In genomic region chr2:29117636-29118303, GRCh38 we compare ENCODE assay signal across 10 cellular contexts. TPM values are rescaled to one million over a fixed set of nuclear protein-coding genes. Genes with fewer than 3 reads are reported as not detected.
A peak's percentile ranks its signal among the peaks of the same experiment; 100 is the strongest.
DNase-seq lines count a peak whose midpoint lies in the region; ATAC-seq, FAIRE-seq and TF ChIP-seq lines count a peak whose summit lies in the region.
"Had no signal": no experiment of that assay in that cellular context is flagged by ENCODE, and none has a peak within 500 bp of the region (broad histone marks: within the 10 kb centered on the region; RNA-seq: fewer than 3 reads in every experiment).

No MANE protein-coding gene starts in this region.

- H3K27me3 ChIP-seq in right atrium auricular region (no peaks in the 10 kb centered on the region), heart right ventricle (peaks cover 0 to 8% (median 0%) of the 10 kb centered on the region in 7 donors), adipocyte (replicated peaks; ENCODE audit: control insufficient read depth, insufficient read depth, low read length) (no peaks in the 10 kb centered on the region), upper lobe of right lung (no peaks in the 10 kb centered on the region)

- H3K36me3 ChIP-seq in right atrium auricular region (no peaks in the 10 kb centered on the region), heart right ventricle (peaks cover 0 to 15% (median 0%) of the 10 kb centered on the region in 9 donors), adipocyte (ENCODE audit: control insufficient read depth, insufficient read depth, low read length, severe bottlenecking) (peaks cover 4% of the 10 kb centered on the region), kidney (ENCODE audit: control insufficient read depth in 1 of 2, insufficient read depth in 2 of 2, low read length in 2 of 2) (no peaks in the 10 kb centered on the region), upper lobe of right lung (peaks cover 3% of the 10 kb centered on the region)
- H3K36me3 ChIP-seq: cardiac muscle cell had no signal

- peaks cover 0 to 9% (median 0%) of the 10 kb centered on the region in 3 donors for H3K27me3 Mint-ChIP-seq in CD14-positive monocyte (ENCODE audit: low read depth in 3 of 3)

- H3K9me3 Mint-ChIP-seq in CD14-positive monocyte: peaks cover 0 to 4% (median 0%) of the 10 kb centered on the region in 7 donors

- peaks cover 41% of the 10 kb centered on the region for H3K4me1 Mint-ChIP-seq in CD14-positive monocyte

- H3K9ac ChIP-seq in adipocyte (ENCODE audit: low read length) (no peak overlapping the region), kidney (ENCODE audit: low read length in 2 of 2) (no peak overlapping the region)

- H3K27ac ChIP-seq in right atrium auricular region (peak overlapping the region; percentile 94 to 97), heart right ventricle (no peak overlapping the region), kidney (ENCODE audit: low read depth in 2 of 2, low read length in 2 of 2) (peak overlapping the region; percentile 3 to 16), upper lobe of right lung (peak overlapping the region; percentile 92)
- H3K27ac ChIP-seq: cardiac muscle cell had no signal

- H3K36me3 Mint-ChIP-seq in CD14-positive monocyte: peaks cover 16 to 20% of the 10 kb centered on the region in 2 donors

- TF ChIP-seq CTCF in right atrium auricular region (IDR thresholded peaks at IDR 0.05) (no peak), heart right ventricle (IDR thresholded peaks at IDR 0.05) (no peak), kidney (IDR thresholded peaks at IDR 0.05; ENCODE audit: borderline replicate concordance, extremely low read depth, insufficient read depth) (no peak), upper lobe of right lung (IDR thresholded peaks at IDR 0.05) (no peak), CD14-positive monocyte (IDR thresholded peaks at IDR 0.05) (no peak)

- H3K27ac Mint-ChIP-seq in CD14-positive monocyte: peak overlapping the region in 1 of 7 donors; percentile 94

- ATAC-seq in heart right ventricle: no peak
- ATAC-seq in upper lobe of right lung: no peak
- ATAC-seq in HG02840 (IDR thresholded peaks at IDR 0.05; ENCODE audit: low FRiP score, unreplicated experiment): no peak

- H3K9me3 ChIP-seq in right atrium auricular region (no peaks in the 10 kb centered on the region), heart right ventricle (no peaks in the 10 kb centered on the region), adipocyte (ENCODE audit: control insufficient read depth, low read length) (no peaks in the 10 kb centered on the region), kidney (ENCODE audit: control insufficient read depth in 1 of 2, low read length in 2 of 2) (no peaks in the 10 kb centered on the region), upper lobe of right lung (no peaks in the 10 kb centered on the region)

- no peak overlapping the region for H3K4me3 ChIP-seq in right atrium auricular region
- H3K4me3 ChIP-seq in heart right ventricle: no peak overlapping the region
- H3K4me3 ChIP-seq in adipocyte (ENCODE audit: low read length): peak overlapping the region; percentile 94
- no peak overlapping the region for H3K4me3 ChIP-seq in kidney (ENCODE audit: low read length in 2 of 2)
- no peak overlapping the region for H3K4me3 ChIP-seq in upper lobe of right lung
- H3K4me3 ChIP-seq: cardiac muscle cell had no signal

- intact Hi-C loops in heart right ventricle (cut with DNase I) (loop anchor here in 3 of 10 donors (2.0 to 10.0 kb wide), 3 partner anchors 50 to 105 kb away; no protein-coding TSS in a partner anchor), kidney (cut with DNase I) (no loop called here), upper lobe of right lung (cut with DNase I) (no loop called here), CD14-positive monocyte (cut with micrococcal nuclease) (loop anchor here in 1 of 2 donors (10.0 kb wide), 2 partner anchors 103 to 163 kb away; no protein-coding TSS in a partner anchor)

- DNase-seq in right atrium auricular region (ENCODE audit: low spot score) (no peak), heart right ventricle (no peak), adipocyte (ENCODE audit: low read depth) (peak; percentile 56), kidney (no peak), upper lobe of right lung (no peak), globus pallidus (ENCODE audit: low spot score) (no peak), CD14-positive monocyte (ENCODE audit: low spot score) (no peak)

- FAIRE-seq in kidney (lab: Jason Lieb, UNC): no peak

- WGBS in heart right ventricle, 2 donors: 70 to 72% methylated on average over 2 of the region's 2 CpGs

- H3K4me1 ChIP-seq in right atrium auricular region (peaks cover 0 to 45% of the 10 kb centered on the region in 2 donors), heart right ventricle (peaks cover 0 to 55% (median 34%) of the 10 kb centered on the region in 9 donors), adipocyte (ENCODE audit: control insufficient read depth, insufficient read depth, low read length) (peaks cover 40% of the 10 kb centered on the region), kidney (ENCODE audit: control insufficient read depth in 1 of 2, insufficient read depth in 1 of 2, low read depth in 1 of 2, low read length in 2 of 2) (peaks cover 6 to 8% of the 10 kb centered on the region in 2 donors), upper lobe of right lung (peaks cover 36% of the 10 kb centered on the region)

- H3K4me3 Mint-ChIP-seq in CD14-positive monocyte: no peak overlapping the region

RNA-seq across cellular contexts. Expression of gene CLIP4, which starts 2.6 kb away (rescaled TPM):
- 10 to 100 TPM; 66.5 to 71.0 TPM for total RNA-seq in right atrium auricular region
- total RNA-seq in heart right ventricle: 10 to 100 TPM; 31.8 to 55.2 (median 45.2) TPM
- polyA plus RNA-seq in heart right ventricle: 10 to 100 TPM in 1 of 2 donors, 1 to 10 TPM in 1; 8.3 to 11.2 TPM
- total RNA-seq in kidney: 18.1 TPM
- 7.8 TPM for polyA plus RNA-seq in kidney (ENCODE audit: insufficient read depth, low read depth, low replicate concordance)
- 61.1 TPM for total RNA-seq in upper lobe of right lung
- polyA plus RNA-seq in CD14-positive monocyte: 10 to 100 TPM; 19.6 to 29.8 TPM

RNA-seq across cellular contexts. Expression of gene PCARE, which starts 43.4 kb away (rescaled TPM):
- total RNA-seq in right atrium auricular region (1 to 10 TPM in 1 of 2 donors, under 1 TPM in 1; 0.79 to 2.2 TPM), heart right ventricle (1 to 10 TPM in 7 of 10 donors, under 1 TPM in 3; 0.20 to 3.3 (median 1.2) TPM), kidney (not detected), upper lobe of right lung (0.55 TPM)
- polyA plus RNA-seq in heart right ventricle (under 1 TPM; 0.04 to 0.29 TPM), kidney (ENCODE audit: insufficient read depth, low read depth, low replicate concordance) (1.3 TPM), CD14-positive monocyte (not detected)
- total RNA-seq: liver had no signal
- polyA plus RNA-seq: liver had no signal

Comparison
In these comparisons a context has a peak if more than half of its experiments do, and no peak if none do; other contexts are left out.
1. H3K27ac ChIP-seq: peak in right atrium auricular region (2 of 2), kidney (2 of 2) and upper lobe of right lung (single experiment); none in heart right ventricle (0 of 10).